5 cellular contexts compared by ENCODE assay signal in the genomic region with DNA sequence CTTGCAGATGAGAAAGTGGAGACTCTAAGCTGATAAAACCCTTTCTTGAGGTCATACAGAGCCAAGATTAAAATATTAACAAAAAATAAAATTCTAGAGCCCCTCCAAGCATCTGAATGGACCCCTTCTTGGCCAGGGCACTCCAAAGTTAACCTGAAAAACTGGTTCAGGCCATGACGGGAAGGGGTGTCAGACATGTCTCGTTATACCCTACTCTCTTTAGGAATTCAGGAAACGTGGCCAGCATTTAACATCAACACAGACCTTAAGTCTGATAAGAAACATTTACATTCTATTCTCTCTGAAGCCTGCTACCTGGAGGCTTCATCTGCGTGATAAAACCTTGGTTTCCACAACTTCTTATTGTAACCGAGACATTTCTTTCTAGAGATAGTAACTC.
"Had no signal": no experiment of that assay in that cellular context is flagged by ENCODE, and none has a peak within 500 bp of the region (broad histone marks: within the 10 kb centered on the region; RNA-seq: fewer than 3 reads in every experiment).

No MANE protein-coding gene starts in this region.

- H3K9me3 ChIP-seq: esophagus muscularis mucosa, gastrocnemius medialis, right lobe of liver, transverse colon had no signal

- H3K36me3 ChIP-seq: esophagus muscularis mucosa, gastrocnemius medialis, heart left ventricle, right lobe of liver, transverse colon had no signal

- H3K27me3 ChIP-seq: esophagus muscularis mucosa, heart left ventricle, right lobe of liver, transverse colon had no signal

- H3K27ac ChIP-seq: esophagus muscularis mucosa, gastrocnemius medialis, heart left ventricle, right lobe of liver, transverse colon had no signal
